ENCODE assay signal across 32 cellular contexts in the genomic region with DNA sequence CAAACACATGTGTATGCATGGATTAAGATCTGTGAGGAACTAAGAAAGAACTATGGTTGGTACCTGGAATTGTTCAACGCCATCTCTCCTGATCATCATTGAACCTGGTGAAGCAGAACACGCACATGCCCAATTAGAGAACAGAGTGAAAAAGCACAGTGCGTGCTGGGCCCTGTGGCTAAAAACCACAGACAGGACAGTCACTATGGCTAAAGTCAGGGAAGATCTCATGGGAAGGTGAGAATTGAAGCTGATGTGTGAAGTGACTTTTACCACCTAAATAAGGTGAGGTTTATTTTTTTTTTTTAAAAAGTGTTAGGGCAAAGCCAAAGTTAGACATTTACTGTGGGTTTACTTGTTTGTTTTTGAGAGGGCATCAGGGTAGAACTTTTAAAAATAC.
"Had no signal": no experiment of that assay in that cellular context is flagged by ENCODE, and none has a peak within 500 bp of the region (broad histone marks: within the 10 kb centered on the region; RNA-seq: fewer than 3 reads in every experiment).

No MANE protein-coding gene starts in this region.

- H3K4me3 Mint-ChIP-seq: activated CD4-positive, alpha-beta T cell treated with anti-CD3 and anti-CD28 coated beads, Interleukin-2, amount 10 ng/mL, durations not matched to agents 24 days and 14 days; activated CD8-positive, alpha-beta T cell treated with anti-CD3 and anti-CD28 coated beads, Interleukin-2, amount 10 ng/mL, durations not matched to agents 7 days and 5 days; activated naive CD4-positive, alpha-beta T cell treated with anti-CD3 and anti-CD28 coated beads, Interleukin-2, amount 10 ng/mL, durations not matched to agents 7 days and 5 days; activated naive CD8-positive, alpha-beta T cell; activated T-cell treated with anti-CD3 and anti-CD28 coated beads, Interleukin-2, amount 50 U/mL, for 4 hours; central memory CD8-positive, alpha-beta T cell had no signal

- ATAC-seq: activated CD8-positive, alpha-beta T cell treated with anti-CD3 and anti-CD28 coated beads, Interleukin-2, amount 10 ng/mL, durations not matched to agents 7 days and 5 days; activated T-cell treated with anti-CD3 and anti-CD28 coated beads, Interleukin-2, amount 50 U/mL, for 4 hours; Panc1 had no signal

- DNase-seq: activated CD4-positive, alpha-beta T cell treated with anti-CD3 and anti-CD28 coated beads for 1 hour; activated CD4-positive, alpha-beta T cell treated with anti-CD3 and anti-CD28 coated beads, Interleukin-2, amount 10 ng/mL, durations not matched to agents 24 days and 14 days; activated CD4-positive, alpha-beta T cell treated with anti-CD3 and anti-CD28 coated beads, Interleukin-2, amount 50 U/mL, for 48 hours; activated CD4-positive, CD25-positive, alpha-beta regulatory T cell; activated CD8-positive, alpha-beta T cell treated with anti-CD3 and anti-CD28 coated beads, Interleukin-2, amount 10 ng/mL, durations not matched to agents 7 days and 5 days; activated effector memory CD4-positive, alpha-beta T cell treated with Interleukin-2 at 50 U/mL for 16 hours; activated naive CD4-positive, alpha-beta T cell treated with anti-CD3 and anti-CD28 coated beads, Interleukin-2, amount 10 ng/mL, durations not matched to agents 7 days and 5 days; activated T-cell treated with anti-CD3 and anti-CD28 coated beads, Interleukin-2, amount 50 U/mL, for 4 hours; amygdala; Kasumi-1; KG1; MG63; NCI-H1048; NCI-H1105 treated with DMSO at 0.1 percent for 48 hours; NCI-H1436; NCI-H1694 treated with DMSO at 0.1 percent for 48 hours; NCI-H2029; NCI-H2171 treated with DMSO at 0.1 percent for 48 hours; NCI-H2227 treated with DMSO at 0.1 percent for 48 hours; NCI-H446 treated with DMSO at 0.1 percent for 48 hours; NCI-H524; NCI-H69; NCI-H82; SHP77; SJCRH30; T1000; WERI-Rb-1 had no signal

- H3K27me3 ChIP-seq: ascending aorta, cardiac muscle cell, MG63, SJCRH30 had no signal

- H3K27ac ChIP-seq: cardiac muscle cell, SJCRH30, WERI-Rb-1 had no signal

- H3K27me3 Mint-ChIP-seq: activated CD4-positive, alpha-beta T cell treated with anti-CD3 and anti-CD28 coated beads, Interleukin-2, amount 10 ng/mL, durations not matched to agents 24 days and 14 days; activated naive CD8-positive, alpha-beta T cell; central memory CD8-positive, alpha-beta T cell had no signal

- H3K4me1 ChIP-seq: SJCRH30 had no signal

- H3K27ac Mint-ChIP-seq: activated CD4-positive, alpha-beta T cell treated with anti-CD3 and anti-CD28 coated beads, Interleukin-2, amount 10 ng/mL, durations not matched to agents 24 days and 14 days; activated CD8-positive, alpha-beta T cell treated with anti-CD3 and anti-CD28 coated beads, Interleukin-2, amount 10 ng/mL, durations not matched to agents 7 days and 5 days; activated naive CD8-positive, alpha-beta T cell had no signal
